In genomic region chr7:99293650-99294049, GRCh38 we compare ENCODE assay signal across 25 cellular contexts. TPM values are rescaled to one million over a fixed set of nuclear protein-coding genes. Genes with fewer than 3 reads are reported as not detected.
DNase-seq lines count a peak whose midpoint lies in the region; ATAC-seq, FAIRE-seq and TF ChIP-seq lines count a peak whose summit lies in the region.
"Had no signal": no experiment of that assay in that cellular context is flagged by ENCODE, and none has a peak within 500 bp of the region (broad histone marks: within the 10 kb centered on the region; RNA-seq: fewer than 3 reads in every experiment).

No MANE protein-coding gene starts in this region.

- no peak overlapping the region; the same call in 1 of the 2 replicates for H4K5ac ChIP-seq in IMR-90 (ENCODE audit: low read depth, low read length)

- H3K56ac ChIP-seq in IMR-90 (ENCODE audit: extremely low read depth, insufficient read depth, low read length) = no peak overlapping the region

- no peak overlapping the region for H4K91ac ChIP-seq in IMR-90 (ENCODE audit: insufficient read depth, low read depth, low read length)

- H3K9ac ChIP-seq in IMR-90 (ENCODE audit: low read depth, low read length) (no peak overlapping the region), K562 (ENCODE audit: insufficient read depth in 1 of 2, low read depth in 2 of 2, low read length in 2 of 2) (peak overlapping the region in 1 of 2 experiments; percentile 26; a peak in 1 of 4 replicates)
- H3K9ac ChIP-seq: GM23248, KMS-11 had no signal

- no peak for TF ChIP-seq POLR2A in IMR-90 (IDR thresholded peaks at IDR 0.05; ENCODE audit: low read depth, low read length)
- TF ChIP-seq POLR2A in K562 (conservative IDR thresholded peaks at IDR 0.05) = no peak

- ATAC-seq in natural killer cell treated with Interleukin-12 subunit alpha and Interleukin-12 subunit beta and Interleukin-15 and Interleukin-18, amount 100 ng/mL, for 72 hours = no peak
- ATAC-seq in natural killer cell (no peak), IMR-90 (ENCODE audit: low read depth) (no peak), K562 (no peak)
- ATAC-seq: HCT116 had no signal

- no peak overlapping the region for H2BK5ac ChIP-seq in IMR-90 (ENCODE audit: low read depth, low read length, poor library complexity, severe bottlenecking)

- 0 out of 2 replicates have a peak, but pooled peaks cover 4% of the 10 kb centered on the region for H3K9me1 ChIP-seq in IMR-90 (ENCODE audit: insufficient read depth, low read length)
- no peaks in the 10 kb centered on the region for H3K9me1 ChIP-seq in K562 (ENCODE audit: control insufficient read depth, insufficient read depth, low read length)

- FAIRE-seq in K562 (lab: Jason Lieb, UNC) = no peak
- peak; percentile 42 for FAIRE-seq in urothelium cell line (lab: Jason Lieb, UNC)
- FAIRE-seq: A204.1, GM12891, HTR-8/SVneo had no signal

- H3K9me3 ChIP-seq in IMR-90 (ENCODE audit: control insufficient read depth, insufficient read depth, low read length) (no peaks in the 10 kb centered on the region), K562 (replicated peaks; ENCODE audit: control insufficient read depth, insufficient read depth, low read depth, low read length) (no peaks in the 10 kb centered on the region)

- peak; percentile 56 for DNase-seq in natural killer cell treated with Interleukin-12 subunit alpha and Interleukin-12 subunit beta and Interleukin-15 and Interleukin-18, amount 100 ng/mL, for 72 hours (ENCODE audit: low spot score)
- DNase-seq in natural killer cell = no peak
- no peak for DNase-seq in IMR-90
- no peak for DNase-seq in K562 (ENCODE audit: extremely low read depth in 1 of 4, low spot score in 3 of 4)
- DNase-seq in urothelium cell line (ENCODE audit: low spot score) = no peak
- no peak for DNase-seq in foreskin melanocyte
- no peak for DNase-seq in H7
- DNase-seq in activated naive CD4-positive, alpha-beta T cell (lab: John Stamatoyannopoulos, UW) = no peak
- DNase-seq: ACHN; Calu3; CD4-positive, alpha-beta memory T cell; DMS 273 treated with DMSO at 0.1 percent for 48 hours; DMS53; DND-41; EL; GM23248; HFFc6 had no signal

- H3K79me1 ChIP-seq in IMR-90 (ENCODE audit: low read depth in 1 of 2, low read length in 2 of 2) = no peaks in the 10 kb centered on the region

- H3K4me1 Mint-ChIP-seq in natural killer cell treated with Interleukin-12 subunit alpha and Interleukin-12 subunit beta and Interleukin-15 and Interleukin-18, amount 100 ng/mL, for 72 hours (ENCODE audit: low read depth in 2 of 2) = no peaks in the 10 kb centered on the region
- H3K4me1 Mint-ChIP-seq in natural killer cell = no peaks in the 10 kb centered on the region
- H3K4me1 Mint-ChIP-seq: CD4-positive, alpha-beta memory T cell had no signal

- no peak overlapping the region for H2BK20ac ChIP-seq in IMR-90 (ENCODE audit: low read depth, low read length)

- H2AFZ ChIP-seq in IMR-90 (replicated peaks; ENCODE audit: low read length, poor library complexity) (peak overlapping the region; percentile 18), K562 (ENCODE audit: low read depth, low read length) (peak overlapping the region; percentile 1; the same call in 1 of the 2 replicates)
- H2AFZ ChIP-seq: GM23248 had no signal

- no peaks in the 10 kb centered on the region for H4K20me1 ChIP-seq in IMR-90 (ENCODE audit: insufficient read depth, low read length)
- 0 out of 2 replicates have a peak, but pooled peaks cover 4% of the 10 kb centered on the region for H4K20me1 ChIP-seq in K562 (replicated peaks; ENCODE audit: control insufficient read depth, insufficient read depth, low read length)

- no peak overlapping the region for H3K4ac ChIP-seq in IMR-90 (ENCODE audit: low read depth, low read length)

- H2AK5ac ChIP-seq in IMR-90 (ENCODE audit: low read depth, low read length) = no peak overlapping the region

- no peak for TF ChIP-seq CTCF in natural killer cell (IDR thresholded peaks at IDR 0.05)
- no peak for TF ChIP-seq CTCF in IMR-90 (conservative IDR thresholded peaks at IDR 0.05; ENCODE audit: low read depth, low read length)
- no peak for TF ChIP-seq CTCF in K562 (IDR thresholded peaks at IDR 0.05 in 2 of 3, conservative IDR thresholded peaks at IDR 0.05 in 1 of 3; ENCODE audit: insufficient read depth in 2 of 3, low read depth in 1 of 3, low read length in 3 of 3)

- peak overlapping the region in 1 of 2 donors; percentile 47 for H3K27ac Mint-ChIP-seq in natural killer cell treated with Interleukin-12 subunit alpha and Interleukin-12 subunit beta and Interleukin-15 and Interleukin-18, amount 100 ng/mL, for 72 hours
- no peak overlapping the region for H3K27ac Mint-ChIP-seq in natural killer cell
- H3K27ac Mint-ChIP-seq: CD4-positive, alpha-beta memory T cell; HFFc6 had no signal

- H3K27ac ChIP-seq in IMR-90 (ENCODE audit: insufficient read depth, low read length) (no peak overlapping the region), K562 (ENCODE audit: extremely low read depth, low read depth, low read length) (no peak overlapping the region)
- H3K27ac ChIP-seq: GM23248, KMS-11 had no signal

- H3K36me3 ChIP-seq in IMR-90 (ENCODE audit: control insufficient read depth, insufficient read depth, low read length) (no peaks in the 10 kb centered on the region), K562 (ENCODE audit: control insufficient read depth, insufficient read depth, low read length) (no peaks in the 10 kb centered on the region), H7 (replicated peaks; ENCODE audit: control insufficient read depth, insufficient read depth, low read length) (no peaks in the 10 kb centered on the region)

- CTCF ChIA-PET in IMR-90 (lab: Yijun Ruan, JAX) (interaction anchor here (0.6 kb wide), 1 partner anchor 97 kb away, joined by 3 read pairs; no protein-coding TSS in a partner anchor), K562 (lab: Yijun Ruan, JAX; ENCODE audit: low intra/inter-chr PET ratio) (no interaction called here)

- no peak for TF ChIP-seq RAD21 in IMR-90 (IDR thresholded peaks at IDR 0.05; ENCODE audit: low read length)
- TF ChIP-seq RAD21 in K562 (CRISPR knock-in tag; conservative IDR thresholded peaks at IDR 0.05 in 1 of 2, IDR thresholded peaks at IDR 0.05 in 1 of 2) = no peak

- no peak overlapping the region for H3K14ac ChIP-seq in IMR-90 (replicated peaks; ENCODE audit: low read depth, low read length)

- H3K4me3 Mint-ChIP-seq in natural killer cell treated with Interleukin-12 subunit alpha and Interleukin-12 subunit beta and Interleukin-15 and Interleukin-18, amount 100 ng/mL, for 72 hours = no peak overlapping the region
- H3K4me3 Mint-ChIP-seq in natural killer cell = no peak overlapping the region
- H3K4me3 Mint-ChIP-seq: CD14-positive monocyte; CD4-positive, alpha-beta memory T cell; HFFc6 had no signal

- no peaks in the 10 kb centered on the region for H3K27me3 Mint-ChIP-seq in natural killer cell treated with Interleukin-12 subunit alpha and Interleukin-12 subunit beta and Interleukin-15 and Interleukin-18, amount 100 ng/mL, for 72 hours
- no peaks in the 10 kb centered on the region for H3K27me3 Mint-ChIP-seq in natural killer cell (ENCODE audit: low read depth in 2 of 2)
- H3K27me3 Mint-ChIP-seq: CD4-positive, alpha-beta memory T cell had no signal

- H3K4me2 ChIP-seq in IMR-90 (ENCODE audit: low read depth, low read length) = no peak overlapping the region
- no peak overlapping the region for H3K4me2 ChIP-seq in K562 (ENCODE audit: insufficient read depth, low read length)
- H3K4me2 ChIP-seq: KMS-11 had no signal

- no peak overlapping the region for H3K23ac ChIP-seq in IMR-90 (ENCODE audit: low read depth, low read length)

- WGBS in IMR-90 (ENCODE audit: extremely low coverage in 2 of 2, insufficient read length in 1 of 2), 2 experiments = 100% methylated on average over 1 of the region's 4 CpGs; no CpG with 5 or more reads in 1 of the 2 experiments
- 31% methylated on average over 4 of the region's 4 CpGs for WGBS in K562 (ENCODE audit: insufficient coverage, low coverage, missing lambda C conversion rate)

- H3K4me3 ChIP-seq in IMR-90 (ENCODE audit: insufficient read depth, low read depth, low read length) (no peak overlapping the region), K562 (no peak overlapping the region), H7 (ENCODE audit: insufficient read depth, low read depth, low read length) (no peak overlapping the region)
- H3K4me3 ChIP-seq: GM23248 had no signal

- no peaks in the 10 kb centered on the region for H3K79me2 ChIP-seq in K562 (ENCODE audit: control insufficient read depth, insufficient read depth, low read length)

- intact Hi-C loops in natural killer cell (cut with micrococcal nuclease) (no loop called here), IMR-90 (cut with micrococcal nuclease) (no loop called here), K562 (cut with micrococcal nuclease) (no loop called here)

- H3K27me3 ChIP-seq in IMR-90 (ENCODE audit: control insufficient read depth, insufficient read depth, low read length) = no peaks in the 10 kb centered on the region
- peaks cover 15 to 23% of the 10 kb centered on the region in 2 experiments for H3K27me3 ChIP-seq in K562 (ENCODE audit: control insufficient read depth in 2 of 2, insufficient read depth in 2 of 2, low read length in 2 of 2)
- H3K27me3 ChIP-seq in H7 (ENCODE audit: control insufficient read depth, insufficient read depth, low read length) = no peaks in the 10 kb centered on the region

- H3K18ac ChIP-seq in IMR-90 (ENCODE audit: low read depth, low read length) = no peak overlapping the region

- POLR2A ChIA-PET in IMR-90 (lab: Charles Lee; ENCODE audit: unreplicated experiment) (interaction anchor here (0.5 kb wide), 1 partner anchor 115 kb away, joined by 4 read pairs; the partner anchor contains the start of genes BUD31 and PDAP1), K562 (lab: Yijun Ruan, JAX) (interaction anchor here (1.1 kb wide), 1 partner anchor 9 kb away, joined by 3 read pairs; no protein-coding TSS in a partner anchor)

- no peak overlapping the region for H4K8ac ChIP-seq in IMR-90 (ENCODE audit: low read depth in 2 of 2, low read length in 2 of 2)

- no peak overlapping the region for H2AK9ac ChIP-seq in IMR-90 (replicated peaks; ENCODE audit: low read depth, low read length, poor library complexity)

- no peak for TF ChIP-seq EP300 in K562 (IDR thresholded peaks at IDR 0.05; ENCODE audit: low read length)

- in situ Hi-C loops in IMR-90 (cut with MboI; ENCODE audit: low sequenced_read_pairs) = no loop called here
- in situ Hi-C loops in K562 (cut with MboI) = no loop called here

- BruUV-seq in IMR-90 (replicated peaks; lab: Mats Ljungman, UMichigan) = no TSS peak
- no TSS peak for BruUV-seq in K562 (replicated peaks; lab: Mats Ljungman, UMichigan)

- H2BK15ac ChIP-seq in IMR-90 (ENCODE audit: low read depth, low read length) = no peak overlapping the region

- H3K9me3 Mint-ChIP-seq in natural killer cell treated with Interleukin-12 subunit alpha and Interleukin-12 subunit beta and Interleukin-15 and Interleukin-18, amount 100 ng/mL, for 72 hours = no peaks in the 10 kb centered on the region
- no peaks in the 10 kb centered on the region for H3K9me3 Mint-ChIP-seq in natural killer cell
- H3K9me3 Mint-ChIP-seq: CD14-positive monocyte; CD4-positive, alpha-beta memory T cell; HFFc6 had no signal

- H3K4me1 ChIP-seq in IMR-90 (ENCODE audit: control insufficient read depth, insufficient read depth, low read length) = peaks cover 5% of the 10 kb centered on the region; the same call in 1 of the 2 replicates
- peaks cover 0 to 4% of the 10 kb centered on the region in 2 experiments; a peak in 2 of 5 replicates for H3K4me1 ChIP-seq in K562 (replicated peaks in 1 of 2; ENCODE audit: control insufficient read depth in 2 of 2, insufficient read depth in 2 of 2, low read length in 2 of 2)

- dilution Hi-C loops in IMR-90 (cut with HindIII; ENCODE audit: low sequenced_read_pairs, unreplicated experiment) = no loop called here

- peak overlapping the region; percentile 32; the same call in 1 of the 2 replicates for H2BK120ac ChIP-seq in IMR-90 (ENCODE audit: low read depth, low read length)

- H3K36me3 Mint-ChIP-seq in natural killer cell treated with Interleukin-12 subunit alpha and Interleukin-12 subunit beta and Interleukin-15 and Interleukin-18, amount 100 ng/mL, for 72 hours = no peaks in the 10 kb centered on the region
- H3K36me3 Mint-ChIP-seq in natural killer cell = no peaks in the 10 kb centered on the region
- H3K36me3 Mint-ChIP-seq: CD14-positive monocyte; CD4-positive, alpha-beta memory T cell had no signal

RNA-seq across cellular contexts. Expression of gene MYH16, which starts 21.0 kb away (rescaled TPM):
- total RNA-seq in natural killer cell treated with Interleukin-12 subunit alpha and Interleukin-12 subunit beta and Interleukin-15 and Interleukin-18, amount 100 ng/mL, for 72 hours = not detected
- total RNA-seq in natural killer cell (not detected), IMR-90 (2012; rRNA removed) (0.18 and 0.28 TPM in 2 replicates), K562 (2014; rRNA removed) (not detected in 2 replicates), K562 (2014; rRNA removed; fragmentation: Illumina TruSeq; extraction: Trizol) (not detected in 2 replicates), K562 (2015; rRNA removed; fragmentation: Illumina TruSeq; extraction: Trizol) (not detected in 2 replicates), K562 (2021) (not detected in 2 replicates)
- polyA plus RNA-seq in IMR-90 (2012; rRNA removed) (0.03 and 0.09 TPM in 2 replicates), K562 (2011; rRNA removed) (not detected in 2 replicates), K562 (2014; fragmentation: Illumina TruSeq; extraction: Trizol) (not detected in 2 replicates), K562 (2014; fragmentation: Nextera tagmentation; extraction: Ambion mirVana) (not detected), K562 (2014; rRNA removed) (0.09 and 0.23 TPM in 2 replicates)
- polyA plus RNA-seq in IMR-90 (2012; cell fraction: cytosol; rRNA removed) = 0.02 and 0.09 TPM in 2 replicates
- polyA plus RNA-seq in IMR-90 (2012; cell fraction: nucleus; rRNA removed; ENCODE audit: low replicate concordance) = 0.03 and 0.04 TPM in 2 replicates
- total RNA-seq in K562 (2011; cell fraction: chromatin; rRNA removed; ENCODE audit: low replicate concordance) = not detected in 2 replicates
- not detected in 2 replicates for total RNA-seq in K562 (2011; cell fraction: nucleolus; rRNA removed)
- not detected in 2 replicates for total RNA-seq in K562 (2011; cell fraction: nucleoplasm; rRNA removed)
- 0.01 TPM in 1 of 2 replicates, not detected in the other for polyA plus RNA-seq in K562 (2011; cell fraction: cytosol; rRNA removed)
- polyA plus RNA-seq in K562 (2011; cell fraction: nucleus; rRNA removed) = 0.27 TPM in 1 of 2 replicates, not detected in the other
- 0.12 TPM in 1 of 2 replicates, not detected in the other for polyA plus RNA-seq in K562 (2012)
- polyA minus RNA-seq in K562 (2011; rRNA and poly(A)+ RNA removed) = not detected in 2 replicates
- polyA minus RNA-seq in K562 (2011; cell fraction: cytosol; rRNA and poly(A)+ RNA removed) = not detected in 2 replicates
- polyA minus RNA-seq in K562 (2011; cell fraction: nucleus; rRNA and poly(A)+ RNA removed) = not detected in 2 replicates
- total RNA-seq in H7 (2014; rRNA removed; shearing (Covaris generic)) = not detected in 2 replicates
- total RNA-seq: CD4-positive, alpha-beta memory T cell; G401; GM23248 had no signal
- polyA plus RNA-seq: BJ; CD14-positive monocyte; CD4-positive, alpha-beta memory T cell; GM23248 had no signal

RNA-seq across cellular contexts. Expression of gene ARPC1A, which starts 32.0 kb away (rescaled TPM):
- 10 to 100 TPM; 72.4 to 88.0 TPM for total RNA-seq in natural killer cell treated with Interleukin-12 subunit alpha and Interleukin-12 subunit beta and Interleukin-15 and Interleukin-18, amount 100 ng/mL, for 72 hours
- 10 to 100 TPM; 38.1 to 48.1 (median 47.9) TPM for total RNA-seq in natural killer cell
- 321 and 327 TPM in 2 replicates for total RNA-seq in IMR-90 (2012; rRNA removed)
- polyA plus RNA-seq in IMR-90 (2012; rRNA removed) = 253 and 260 TPM in 2 replicates
- 307 and 343 TPM in 2 replicates for polyA plus RNA-seq in IMR-90 (2012; cell fraction: cytosol; rRNA removed)
- 103 and 113 TPM in 2 replicates for polyA plus RNA-seq in IMR-90 (2012; cell fraction: nucleus; rRNA removed; ENCODE audit: low replicate concordance)
- total RNA-seq in K562 (2011; cell fraction: chromatin; rRNA removed; ENCODE audit: low replicate concordance) = 32.7 and 51.7 TPM in 2 replicates
- total RNA-seq in K562 (2011; cell fraction: nucleolus; rRNA removed) = 40.7 and 42.2 TPM in 2 replicates
- total RNA-seq in K562 (2011; cell fraction: nucleoplasm; rRNA removed) = 40.5 and 61.6 TPM in 2 replicates
- total RNA-seq in K562 (2014; rRNA removed) = 55.6 and 87.2 TPM in 2 replicates
- 75.4 and 83.0 TPM in 2 replicates for total RNA-seq in K562 (2014; rRNA removed; fragmentation: Illumina TruSeq; extraction: Trizol)
- 78.7 and 86.1 TPM in 2 replicates for total RNA-seq in K562 (2015; rRNA removed; fragmentation: Illumina TruSeq; extraction: Trizol)
- 120 and 121 TPM in 2 replicates for total RNA-seq in K562 (2021)
- polyA plus RNA-seq in K562 (2011; rRNA removed) = 39.5 and 41.9 TPM in 2 replicates
- polyA plus RNA-seq in K562 (2011; cell fraction: cytosol; rRNA removed) = 61.5 and 87.8 TPM in 2 replicates
- 44.9 and 61.3 TPM in 2 replicates for polyA plus RNA-seq in K562 (2011; cell fraction: nucleus; rRNA removed)
- 108 and 132 TPM in 2 replicates for polyA plus RNA-seq in K562 (2012)
- 96.4 and 107 TPM in 2 replicates for polyA plus RNA-seq in K562 (2014; fragmentation: Illumina TruSeq; extraction: Trizol)
- polyA plus RNA-seq in K562 (2014; fragmentation: Nextera tagmentation; extraction: Ambion mirVana) = 100 to 1,000 TPM; 130 to 151 TPM
- 74.6 and 75.7 TPM in 2 replicates for polyA plus RNA-seq in K562 (2014; rRNA removed)
- 42.0 and 57.7 TPM in 2 replicates for polyA minus RNA-seq in K562 (2011; rRNA and poly(A)+ RNA removed)
- 31.2 and 36.7 TPM in 2 replicates for polyA minus RNA-seq in K562 (2011; cell fraction: cytosol; rRNA and poly(A)+ RNA removed)
- polyA minus RNA-seq in K562 (2011; cell fraction: nucleus; rRNA and poly(A)+ RNA removed) = 20.7 and 21.9 TPM in 2 replicates
- total RNA-seq in H7 (2014; rRNA removed; shearing (Covaris generic)) = 168 and 188 TPM in 2 replicates
